Comparison of ENCODE assay signal across 15 cellular contexts in the genomic region with DNA sequence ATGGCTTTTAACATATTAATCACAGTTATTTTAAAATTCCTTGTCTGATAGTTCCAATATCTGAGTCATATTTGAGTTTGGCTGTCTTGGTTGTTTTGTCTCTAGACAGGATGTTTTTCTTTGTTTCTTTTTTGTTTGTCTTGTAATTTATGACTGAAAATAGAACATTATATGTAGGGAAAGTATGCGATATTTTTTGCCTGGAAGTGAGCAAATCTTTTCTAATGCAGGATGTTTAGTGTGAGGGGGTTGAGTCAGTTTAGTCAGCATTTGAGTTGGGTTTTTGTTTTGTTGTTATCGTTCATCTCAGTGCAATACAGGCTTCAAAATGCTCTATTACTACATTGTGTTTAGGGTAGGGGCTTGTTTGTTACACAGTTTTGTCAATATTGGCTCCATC.
DNase-seq lines count a peak whose midpoint lies in the region; ATAC-seq and TF ChIP-seq lines count a peak whose summit lies in the region.
"Had no signal": no experiment of that assay in that cellular context is flagged by ENCODE, and none has a peak within 500 bp of the region (broad histone marks: within the 10 kb centered on the region; RNA-seq: fewer than 3 reads in every experiment).

No MANE protein-coding gene starts in this region.

- H3K27me3 Mint-ChIP-seq in MCF 10A (ENCODE audit: insufficient read depth, unreplicated experiment) = no peaks in the 10 kb centered on the region

- H3K9me3 Mint-ChIP-seq in MCF 10A (ENCODE audit: unreplicated experiment) = peaks cover 12% of the 10 kb centered on the region

- H3K4me3 ChIP-seq in breast epithelium (no peak overlapping the region), brain microvascular endothelial cell (ENCODE audit: low read depth, low read length) (no peak overlapping the region), right cardiac atrium (ENCODE audit: low read length) (no peak overlapping the region)
- H3K4me3 ChIP-seq: BLaER1 treated with 17β-estradiol and CSF1 and Interleukin-3, amounts not matched to agents 10 nM and 100 nM; PC-9 had no signal

- peaks cover 20% of the 10 kb centered on the region for H3K4me1 Mint-ChIP-seq in MCF 10A (ENCODE audit: insufficient read depth, unreplicated experiment)

- POLR2A ChIA-PET in MCF 10A (lab: Yijun Ruan, JAX) = no interaction called here

- H3K36me3 ChIP-seq in breast epithelium (no peaks in the 10 kb centered on the region), brain microvascular endothelial cell (replicated peaks) (no peaks in the 10 kb centered on the region)

- no peak for TF ChIP-seq POLR2A in breast epithelium (IDR thresholded peaks at IDR 0.05)

- TF ChIP-seq CTCF in MCF 10A (IDR thresholded peaks at IDR 0.05; ENCODE audit: unreplicated experiment) (no peak), breast epithelium (IDR thresholded peaks at IDR 0.05) (no peak), brain microvascular endothelial cell (IDR thresholded peaks at IDR 0.05; ENCODE audit: low read depth, low read length, missing control alignments) (no peak)

- no peaks in the 10 kb centered on the region for H3K4me1 ChIP-seq in breast epithelium
- no peaks in the 10 kb centered on the region for H3K4me1 ChIP-seq in right cardiac atrium (ENCODE audit: control insufficient read depth, insufficient read depth, low read length)

- CTCF ChIA-PET in MCF 10A (lab: Yijun Ruan, JAX) = interaction anchor here (0.6 kb wide), 1 partner anchor 52 kb away, joined by 3 read pairs; no protein-coding TSS in a partner anchor

- intact Hi-C loops in MCF 10A (cut with micrococcal nuclease) = no loop called here
- intact Hi-C loops in breast epithelium (cut with DNase I; ENCODE audit: low total_unique reads) = no loop called here
- intact Hi-C loops in right cardiac atrium (cut with DNase I) = no loop called here

- no peaks in the 10 kb centered on the region for H3K36me3 Mint-ChIP-seq in MCF 10A (ENCODE audit: insufficient read depth, unreplicated experiment)

- H3K27ac Mint-ChIP-seq in MCF 10A (ENCODE audit: low read depth, unreplicated experiment) = no peak overlapping the region

- H3K27ac ChIP-seq in breast epithelium (no peak overlapping the region), brain microvascular endothelial cell (peak overlapping the region; percentile 61), epithelial cell of prostate (peak overlapping the region; percentile 73), right cardiac atrium (ENCODE audit: low read length) (no peak overlapping the region)
- H3K27ac ChIP-seq: PC-9 had no signal

- whole genome bisulfite sequencing in right cardiac atrium = 60% methylated on average over 2 of the region's 2 CpGs

- in situ Hi-C loops in brain microvascular endothelial cell (cut with HindIII; ENCODE audit: low pct_ligation_motif_present, low sequenced_read_pairs) = no loop called here

- ATAC-seq in right cardiac atrium = no peak
- no peak for ATAC-seq in GM18498 (IDR thresholded peaks at IDR 0.05; ENCODE audit: unreplicated experiment)

- BruUV-seq in MCF 10A (replicated peaks; lab: Mats Ljungman, UMichigan) = no TSS peak

- H3K9me3 ChIP-seq in breast epithelium = no peaks in the 10 kb centered on the region
- H3K9me3 ChIP-seq in right cardiac atrium (ENCODE audit: control insufficient read depth, low read length) = no peaks in the 10 kb centered on the region

- no peak overlapping the region for H3K4me3 Mint-ChIP-seq in MCF 10A (ENCODE audit: unreplicated experiment)

- DNase-seq in MCF 10A (ENCODE audit: unreplicated experiment) = peak; percentile 4
- no peak for DNase-seq in breast epithelium (ENCODE audit: low spot score in 2 of 2)
- no peak for DNase-seq in brain microvascular endothelial cell
- no peak for DNase-seq in epithelial cell of prostate (ENCODE audit: low read depth, low spot score)
- no peak for DNase-seq in right cardiac atrium
- DNase-seq in NCI-H1417 (lab: John Stamatoyannopoulos, UW) = no peak
- DNase-seq in NCI-H1105 treated with DMSO at 0.1 percent for 48 hours (lab: John Stamatoyannopoulos, UW) = no peak
- DNase-seq: 8988T, KG1, NCI-H146, NCI-H2081, NCI-H748 treated with DMSO at 0.1 percent for 48 hours, PC-9 had no signal

- H3K27me3 ChIP-seq in breast epithelium = no peaks in the 10 kb centered on the region
- H3K27me3 ChIP-seq in brain microvascular endothelial cell (replicated peaks) = no peaks in the 10 kb centered on the region
- H3K27me3 ChIP-seq in right cardiac atrium (ENCODE audit: control insufficient read depth, insufficient read depth) = peaks cover 3% of the 10 kb centered on the region
- H3K27me3 ChIP-seq: BLaER1 treated with 17β-estradiol and CSF1 and Interleukin-3, amounts not matched to agents 10 nM and 100 nM had no signal

Comparison
In these comparisons a context has a peak if more than half of its experiments do, and no peak if none do; other contexts are left out.
1. H3K27ac ChIP-seq: peak in brain microvascular endothelial cell (single experiment) and epithelial cell of prostate (single experiment); none in breast epithelium (0 of 2) and right cardiac atrium (single experiment).